ENCODE assay signal across 12 cellular contexts in the genomic region with DNA sequence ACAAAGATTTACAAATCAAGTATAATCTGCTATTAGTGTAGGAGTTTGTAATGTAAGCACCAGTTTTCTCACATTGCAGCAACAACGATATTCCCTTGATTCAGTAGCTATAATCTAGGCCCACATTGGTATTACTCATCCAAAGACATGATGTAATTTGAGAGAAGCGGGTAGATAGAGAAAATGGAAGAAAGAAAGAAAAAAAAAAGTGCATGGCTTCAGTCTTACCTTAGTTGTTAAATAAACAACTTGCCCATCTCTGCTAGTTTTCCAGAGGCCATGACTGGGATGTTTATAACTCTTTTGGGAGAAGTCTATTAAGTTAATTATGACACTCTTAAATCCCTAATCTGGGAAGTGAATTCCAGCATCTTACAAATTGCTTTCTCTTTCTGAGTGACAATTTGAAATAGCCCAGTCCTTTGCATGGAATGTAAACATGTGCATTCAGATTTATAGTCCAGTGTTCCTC. TPM values are rescaled to one million over a fixed set of nuclear protein-coding genes. Genes with fewer than 3 reads are reported as not detected.
DNase-seq lines count a peak whose midpoint lies in the region; ATAC-seq and TF ChIP-seq lines count a peak whose summit lies in the region.
"Had no signal": no experiment of that assay in that cellular context is flagged by ENCODE, and none has a peak within 500 bp of the region (broad histone marks: within the 10 kb centered on the region; RNA-seq: fewer than 3 reads in every experiment).

No MANE protein-coding gene starts in this region.

- H4K20me1 ChIP-seq in PC-3 (ENCODE audit: low read length): no peaks in the 10 kb centered on the region

- no peak overlapping the region for H3K9ac ChIP-seq in PC-3 (ENCODE audit: low read length)

- H3K9me2 ChIP-seq in PC-3 (replicated peaks; ENCODE audit: low read length): no peaks in the 10 kb centered on the region

- intact Hi-C loops in activated CD4-positive, alpha-beta T cell treated with anti-CD3 and anti-CD28 coated beads, Interleukin-2, amount 10 ng/mL, durations not matched to agents 24 days and 14 days (cut with micrococcal nuclease): loop anchor here (10.0 kb wide), 1 partner anchor 361 kb away; no protein-coding TSS in a partner anchor
- intact Hi-C loops in PC-3 (cut with micrococcal nuclease): no loop called here

- H3K9me3 ChIP-seq in PC-3 (ENCODE audit: low read length): no peaks in the 10 kb centered on the region

- no TSS peak for BruUV-seq in PC-3 (replicated peaks; lab: Mats Ljungman, UMichigan)

- ATAC-seq in PC-3 (0 out of 2 replicates have a peak, but pooled peaks have one; percentile 15), HG03378 (IDR thresholded peaks at IDR 0.05; ENCODE audit: unreplicated experiment) (no peak)

- peak overlapping the region; percentile 3; the same call in 1 of the 2 replicates for H2AFZ ChIP-seq in PC-3 (ENCODE audit: low read length)

- H3K4me1 Mint-ChIP-seq in activated CD4-positive, alpha-beta T cell treated with anti-CD3 and anti-CD28 coated beads, Interleukin-2, amount 10 ng/mL, durations not matched to agents 24 days and 14 days: peaks cover 41% of the 10 kb centered on the region
- H3K4me1 Mint-ChIP-seq in osteocyte (ENCODE audit: unreplicated experiment): peaks cover 23% of the 10 kb centered on the region

- peaks cover 72% of the 10 kb centered on the region for H3K79me2 ChIP-seq in PC-3 (ENCODE audit: low read length)

- no peak overlapping the region for H3K27ac ChIP-seq in PC-3 (ENCODE audit: low read length)

- POLR2A ChIA-PET in PC-3 (lab: Charles Lee; ENCODE audit: unreplicated experiment): no interaction called here

- H3K4me3 ChIP-seq in PC-3 (ENCODE audit: low read length) (peak overlapping the region; percentile 37), cardiac fibroblast (replicated peaks in 1 of 2; ENCODE audit: low read depth in 2 of 2, low read length in 2 of 2) (no peak overlapping the region)

- peaks cover 26% of the 10 kb centered on the region for H3K36me3 Mint-ChIP-seq in activated CD4-positive, alpha-beta T cell treated with anti-CD3 and anti-CD28 coated beads, Interleukin-2, amount 10 ng/mL, durations not matched to agents 24 days and 14 days (ENCODE audit: low read depth)
- no peaks in the 10 kb centered on the region for H3K36me3 Mint-ChIP-seq in osteocyte (ENCODE audit: unreplicated experiment)
- H3K36me3 Mint-ChIP-seq: activated naive CD8-positive, alpha-beta T cell had no signal

- no peak for DNase-seq in activated CD4-positive, alpha-beta T cell treated with anti-CD3 and anti-CD28 coated beads, Interleukin-2, amount 10 ng/mL, durations not matched to agents 24 days and 14 days
- DNase-seq in activated CD4-positive, alpha-beta T cell treated with anti-CD3 and anti-CD28 coated beads for 4 hours: no peak
- DNase-seq in PC-3 (peak; percentile 22), cardiac fibroblast (ENCODE audit: low read depth in 2 of 2) (peak; percentile 62 to 76), osteocyte (ENCODE audit: extremely low spot score, unreplicated experiment) (no peak), NCI-H1436 (lab: John Stamatoyannopoulos, UW) (no peak), NCI-H748 (lab: John Stamatoyannopoulos, UW; ENCODE audit: unreplicated experiment) (no peak)
- DNase-seq: hypothalamus, NCI-H1092 treated with DMSO at 0.1 percent for 48 hours, occipital lobe had no signal

- H3K4me1 ChIP-seq in PC-3 (ENCODE audit: insufficient read depth, low read length): peaks cover 24% of the 10 kb centered on the region

- H3K27me3 Mint-ChIP-seq in activated CD4-positive, alpha-beta T cell treated with anti-CD3 and anti-CD28 coated beads, Interleukin-2, amount 10 ng/mL, durations not matched to agents 24 days and 14 days: no peaks in the 10 kb centered on the region
- no peaks in the 10 kb centered on the region for H3K27me3 Mint-ChIP-seq in osteocyte (ENCODE audit: unreplicated experiment)
- H3K27me3 Mint-ChIP-seq: activated naive CD8-positive, alpha-beta T cell had no signal

- H3K4me3 Mint-ChIP-seq in activated CD4-positive, alpha-beta T cell treated with anti-CD3 and anti-CD28 coated beads, Interleukin-2, amount 10 ng/mL, durations not matched to agents 24 days and 14 days: peak overlapping the region; percentile 75
- peak overlapping the region; percentile 49 for H3K4me3 Mint-ChIP-seq in osteocyte (ENCODE audit: unreplicated experiment)
- H3K4me3 Mint-ChIP-seq: activated naive CD8-positive, alpha-beta T cell had no signal

- peak overlapping the region; percentile 90 for H3K4me2 ChIP-seq in PC-3 (ENCODE audit: low read length)

- no peak for TF ChIP-seq CTCF in PC-3 (conservative IDR thresholded peaks at IDR 0.05; ENCODE audit: low read depth, low read length)
- no peak for TF ChIP-seq CTCF in cardiac fibroblast (IDR thresholded peaks at IDR 0.05; ENCODE audit: low read depth, low read length)
- TF ChIP-seq CTCF in osteocyte (IDR thresholded peaks at IDR 0.05): no peak

- H3K27ac Mint-ChIP-seq in activated CD4-positive, alpha-beta T cell treated with anti-CD3 and anti-CD28 coated beads, Interleukin-2, amount 10 ng/mL, durations not matched to agents 24 days and 14 days: peak overlapping the region; percentile 46
- peak overlapping the region; percentile 92 for H3K27ac Mint-ChIP-seq in osteocyte (ENCODE audit: unreplicated experiment)
- H3K27ac Mint-ChIP-seq: activated naive CD8-positive, alpha-beta T cell had no signal

- H3K9me3 Mint-ChIP-seq in activated CD4-positive, alpha-beta T cell treated with anti-CD3 and anti-CD28 coated beads, Interleukin-2, amount 10 ng/mL, durations not matched to agents 24 days and 14 days: no peaks in the 10 kb centered on the region
- no peaks in the 10 kb centered on the region for H3K9me3 Mint-ChIP-seq in osteocyte (ENCODE audit: unreplicated experiment)

- no peaks in the 10 kb centered on the region for H3K27me3 ChIP-seq in PC-3 (ENCODE audit: low read length)

- CTCF ChIA-PET in PC-3 (lab: Charles Lee): no interaction called here

- H3K36me3 ChIP-seq in PC-3 (ENCODE audit: low read depth, low read length): 0 out of 2 replicates have a peak, but pooled peaks cover 2% of the 10 kb centered on the region

- no peaks in the 10 kb centered on the region for H3F3A ChIP-seq in PC-3 (ENCODE audit: low read length, unreplicated experiment)

RNA-seq across cellular contexts. Expression of gene MELK, which starts 2.8 kb away (rescaled TPM):
- total RNA-seq in activated CD4-positive, alpha-beta T cell treated with anti-CD3 and anti-CD28 coated beads, Interleukin-2, amount 10 ng/mL, durations not matched to agents 24 days and 14 days: 54.2 and 57.0 TPM in 2 replicates
- 40.8 and 43.9 TPM in 2 replicates for total RNA-seq in PC-3 (2014; rRNA removed)
- 11.0 and 12.5 TPM in 2 replicates for total RNA-seq in osteocyte

Comparison
In these comparisons a context has a peak if more than half of its experiments do, and no peak if none do; other contexts are left out.
1. DNase-seq: peak in PC-3 (single experiment) and cardiac fibroblast (2 of 2); none in activated CD4-positive, alpha-beta T cell treated with anti-CD3 and anti-CD28 coated beads, Interleukin-2, amount 10 ng/mL, durations not matched to agents 24 days and 14 days (single experiment), activated CD4-positive, alpha-beta T cell treated with anti-CD3 and anti-CD28 coated beads for 4 hours (0 of 2), osteocyte (single experiment), NCI-H1436 (single experiment) and NCI-H748 (single experiment).